ENCODE assay signal across 15 cellular contexts in genomic region chr20:63976980-63977391, GRCh38. TPM values are rescaled to one million over a fixed set of nuclear protein-coding genes. Genes with fewer than 3 reads are reported as not detected.
A peak's percentile ranks its signal among the peaks of the same experiment; 100 is the strongest.
DNase-seq lines count a peak whose midpoint lies in the region; ATAC-seq and TF ChIP-seq lines count a peak whose summit lies in the region.
"Had no signal": no experiment of that assay in that cellular context is flagged by ENCODE, and none has a peak within 500 bp of the region (broad histone marks: within the 10 kb centered on the region; RNA-seq: fewer than 3 reads in every experiment).

No MANE protein-coding gene starts in this region.

- TF ChIP-seq CTCF in CD4-positive, alpha-beta T cell (IDR thresholded peaks at IDR 0.05): no peak
- TF ChIP-seq CTCF in activated CD8-positive, alpha-beta T cell treated with anti-CD3 and anti-CD28 coated beads for 36 hours (IDR thresholded peaks at IDR 0.05): no peak
- TF ChIP-seq CTCF in A673 (conservative IDR thresholded peaks at IDR 0.05; ENCODE audit: low read depth, low read length) (no peak), stomach (IDR thresholded peaks at IDR 0.05) (no peak)

- no peak overlapping the region for H3K23ac ChIP-seq in mesenchymal stem cell (ENCODE audit: low read length in 2 of 2)

- no peak for ATAC-seq in CD4-positive, alpha-beta T cell (ENCODE audit: poor library complexity)
- no peak for ATAC-seq in activated CD8-positive, alpha-beta T cell treated with anti-CD3 and anti-CD28 coated beads for 36 hours
- ATAC-seq: left colon had no signal

- H4K20me1 ChIP-seq in BLaER1: peaks cover 23% of the 10 kb centered on the region

- H2BK15ac ChIP-seq in mesenchymal stem cell (ENCODE audit: low read depth, poor library complexity, severe bottlenecking): peak overlapping the region; percentile 17

- no TSS peak for BruUV-seq in A673 (replicated peaks; lab: Mats Ljungman, UMichigan)

- peak overlapping the region; percentile 63 for H3K4me3 Mint-ChIP-seq in CD4-positive, alpha-beta T cell
- H3K4me3 Mint-ChIP-seq in activated CD8-positive, alpha-beta T cell treated with anti-CD3 and anti-CD28 coated beads for 36 hours: peak overlapping the region; percentile 76

- DNase-seq in CD4-positive, alpha-beta T cell: peak in 1 of 10 experiments; percentile 32
- no peak for DNase-seq in activated CD8-positive, alpha-beta T cell treated with anti-CD3 and anti-CD28 coated beads for 36 hours
- DNase-seq in mesenchymal stem cell: no peak
- no peak for DNase-seq in A673 (ENCODE audit: low spot score)
- no peak for DNase-seq in stomach
- no peak for DNase-seq in NCI-H82 treated with DMSO at 0.1 percent for 48 hours (lab: John Stamatoyannopoulos, UW; ENCODE audit: unreplicated experiment)
- DNase-seq: left colon, NCI-H1105, NCI-H446, nephron progenitor cell, uterus had no signal

- H2BK120ac ChIP-seq in mesenchymal stem cell (ENCODE audit: low read depth, low read length): no peak overlapping the region

- no peak for TF ChIP-seq EP300 in stomach (IDR thresholded peaks at IDR 0.05)

- H3K4me1 Mint-ChIP-seq in CD4-positive, alpha-beta T cell (ENCODE audit: low read depth): peaks cover 77% of the 10 kb centered on the region
- H3K4me1 Mint-ChIP-seq in activated CD8-positive, alpha-beta T cell treated with anti-CD3 and anti-CD28 coated beads for 36 hours (ENCODE audit: low read depth): peaks cover 50% of the 10 kb centered on the region

- H3K4me3 ChIP-seq in BLaER1 (no peak overlapping the region), mesenchymal stem cell (ENCODE audit: insufficient read depth in 1 of 2, low read depth in 1 of 2, low read length in 2 of 2) (no peak overlapping the region), A673 (ENCODE audit: low read depth, low read length, poor library complexity, severe bottlenecking) (no peak overlapping the region), stomach (no peak overlapping the region)
- H3K4me3 ChIP-seq: PC-9, right lobe of liver, uterus had no signal

- H3K4ac ChIP-seq in mesenchymal stem cell (ENCODE audit: low read depth in 1 of 2, low read length in 2 of 2): no peak overlapping the region

- H2AK5ac ChIP-seq in mesenchymal stem cell (ENCODE audit: low read length, severe bottlenecking): no peak overlapping the region

- no peak overlapping the region for H2BK5ac ChIP-seq in mesenchymal stem cell (ENCODE audit: low read depth, low read length, poor library complexity, severe bottlenecking)

- no peaks in the 10 kb centered on the region for H3K27me3 Mint-ChIP-seq in CD4-positive, alpha-beta T cell
- H3K27me3 Mint-ChIP-seq in activated CD8-positive, alpha-beta T cell treated with anti-CD3 and anti-CD28 coated beads for 36 hours: no peaks in the 10 kb centered on the region

- POLR2A ChIA-PET in CD4-positive, alpha-beta T cell (lab: Charles Lee): interaction anchor here (1.3 to 1.5 kb wide), 2 partner anchors 21 to 113 kb away, joined by 3 to 5 read pairs; partner anchors contain the start of gene UCKL1
- POLR2A ChIA-PET in activated CD8-positive, alpha-beta T cell treated with anti-CD3 and anti-CD28 coated beads for 36 hours (lab: Charles Lee): interaction anchor here (1.0 to 1.3 kb wide), 3 partner anchors 9 to 102 kb away, joined by 3 to 4 read pairs (median 4); partner anchors contain the start of gene RGS19
- POLR2A ChIA-PET in A673 (lab: Charles Lee; ENCODE audit: low non-redundant PET): no interaction called here

- no peak for TF ChIP-seq POLR2A in stomach (IDR thresholded peaks at IDR 0.05)

- H3K36me3 ChIP-seq in BLaER1 (peaks cover 28% of the 10 kb centered on the region; the same call in 1 of the 2 replicates), mesenchymal stem cell (ENCODE audit: control insufficient read depth in 1 of 2, insufficient read depth in 2 of 2, low read depth in 1 of 2, low read length in 2 of 2) (peaks cover 0 to 11% of the 10 kb centered on the region in 2 experiments), A673 (ENCODE audit: insufficient read depth, low read length, poor library complexity, severe bottlenecking) (no peaks in the 10 kb centered on the region), stomach (peaks cover 0 to 10% (median 0%) of the 10 kb centered on the region in 4 donors)
- H3K36me3 ChIP-seq: right lobe of liver, uterus had no signal

- H3K9ac ChIP-seq in BLaER1 (no peak overlapping the region), mesenchymal stem cell (ENCODE audit: low read length) (no peak overlapping the region)

- peak overlapping the region; percentile 24 for H4K8ac ChIP-seq in mesenchymal stem cell (ENCODE audit: low read length)

- H3K27ac ChIP-seq in BLaER1 (no peak overlapping the region), mesenchymal stem cell (ENCODE audit: low read length, poor library complexity, severe bottlenecking) (no peak overlapping the region), A673 (ENCODE audit: low read depth, low read length, poor library complexity, severe bottlenecking) (no peak overlapping the region), stomach (no peak overlapping the region)
- H3K27ac ChIP-seq in CD4-positive, alpha-beta T cell (ENCODE audit: low read depth, low read length): peak overlapping the region; percentile 56
- H3K27ac ChIP-seq: epithelial cell of prostate, PC-9, right lobe of liver, uterus had no signal

- no peak overlapping the region for H3K14ac ChIP-seq in mesenchymal stem cell (ENCODE audit: low read length in 2 of 2)

- CTCF ChIA-PET in CD4-positive, alpha-beta T cell (lab: Charles Lee): interaction anchor here (1.0 to 1.7 kb wide), 2 partner anchors 62 to 270 kb away, joined by 3 to 6 read pairs; no protein-coding TSS in a partner anchor
- CTCF ChIA-PET in activated CD8-positive, alpha-beta T cell treated with anti-CD3 and anti-CD28 coated beads for 36 hours (lab: Charles Lee): interaction anchor here (1.1 to 1.7 kb wide), 2 partner anchors 62 to 80 kb away, joined by 6 to 15 read pairs; no protein-coding TSS in a partner anchor
- CTCF ChIA-PET in A673 (lab: Charles Lee): no interaction called here

- H4K91ac ChIP-seq in mesenchymal stem cell (ENCODE audit: low read length): peak overlapping the region; percentile 52

- peak overlapping the region in 1 of 2 experiments; percentile 0 for H2BK12ac ChIP-seq in mesenchymal stem cell (ENCODE audit: low read length in 2 of 2)

- peaks cover 49% of the 10 kb centered on the region for H3K4me1 ChIP-seq in BLaER1
- peaks cover 51% of the 10 kb centered on the region for H3K4me1 ChIP-seq in mesenchymal stem cell (ENCODE audit: control insufficient read depth, insufficient read depth, low read depth, low read length)
- H3K4me1 ChIP-seq in A673 (ENCODE audit: insufficient read depth, low read length, poor library complexity, severe bottlenecking): peaks cover 23% of the 10 kb centered on the region
- peaks cover 31 to 61% (median 56%) of the 10 kb centered on the region in 4 donors for H3K4me1 ChIP-seq in stomach

- H3K27me3 ChIP-seq in BLaER1 (no peaks in the 10 kb centered on the region), mesenchymal stem cell (ENCODE audit: control insufficient read depth in 1 of 2, insufficient read depth in 1 of 2, low read length in 2 of 2) (no peaks in the 10 kb centered on the region), A673 (replicated peaks; ENCODE audit: insufficient read depth, low read depth, low read length, poor library complexity) (no peaks in the 10 kb centered on the region), stomach (peaks cover 0 to 7% (median 0%) of the 10 kb centered on the region in 3 donors)
- H3K27me3 ChIP-seq in CD4-positive, alpha-beta T cell (ENCODE audit: control insufficient read depth, insufficient read depth, low read length): no peaks in the 10 kb centered on the region
- H3K27me3 ChIP-seq: right lobe of liver had no signal

- peaks cover 6% of the 10 kb centered on the region for H3K79me1 ChIP-seq in mesenchymal stem cell (replicated peaks; ENCODE audit: low read length, poor library complexity, severe bottlenecking)

- H3K9me3 Mint-ChIP-seq in CD4-positive, alpha-beta T cell: no peaks in the 10 kb centered on the region
- no peaks in the 10 kb centered on the region for H3K9me3 Mint-ChIP-seq in activated CD8-positive, alpha-beta T cell treated with anti-CD3 and anti-CD28 coated beads for 36 hours
- H3K9me3 Mint-ChIP-seq: nephron progenitor cell had no signal

- no peak overlapping the region for H3K18ac ChIP-seq in mesenchymal stem cell (ENCODE audit: low read depth in 1 of 2, low read length in 2 of 2)

- no peaks in the 10 kb centered on the region for H3K9me3 ChIP-seq in BLaER1
- no peaks in the 10 kb centered on the region for H3K9me3 ChIP-seq in CD4-positive, alpha-beta T cell (ENCODE audit: control insufficient read depth, low read length)
- no peaks in the 10 kb centered on the region for H3K9me3 ChIP-seq in mesenchymal stem cell (ENCODE audit: control insufficient read depth, low read length)
- no peaks in the 10 kb centered on the region for H3K9me3 ChIP-seq in A673 (ENCODE audit: low read depth, low read length, poor library complexity, severe bottlenecking)
- no peaks in the 10 kb centered on the region for H3K9me3 ChIP-seq in stomach
- H3K9me3 ChIP-seq: right lobe of liver, uterus had no signal

- H3K36me3 Mint-ChIP-seq in CD4-positive, alpha-beta T cell (ENCODE audit: low read depth): peaks cover 46% of the 10 kb centered on the region
- peaks cover 22% of the 10 kb centered on the region for H3K36me3 Mint-ChIP-seq in activated CD8-positive, alpha-beta T cell treated with anti-CD3 and anti-CD28 coated beads for 36 hours (ENCODE audit: low read depth)

- intact Hi-C loops in CD4-positive, alpha-beta T cell (cut with DNase I, micrococcal nuclease): loop anchor here (5.0 to 10.0 kb wide), 5 partner anchors 192 to 540 kb away; partner anchors contain the start of genes ARFRP1 (in 2 of the 2), ZGPAT (in 2 of the 2) and PTK6 (in 1 of the 2)
- intact Hi-C loops in activated CD8-positive, alpha-beta T cell treated with anti-CD3 and anti-CD28 coated beads for 36 hours (cut with micrococcal nuclease): loop anchor here (10.0 kb wide), 1 partner anchor 88 kb away; the partner anchor contains the start of gene TCEA2
- intact Hi-C loops in A673 (cut with micrococcal nuclease; ENCODE audit: unreplicated experiment) (loop anchor here (5.0 to 10.0 kb wide), 2 partner anchors 202 to 440 kb away; partner anchors contain the start of gene PTK6), stomach (cut with DNase I; ENCODE audit: low total_unique reads) (no loop called here)

- peak overlapping the region; percentile 97 for H3K4me2 ChIP-seq in BLaER1
- H3K4me2 ChIP-seq in mesenchymal stem cell (ENCODE audit: low read length, poor library complexity, severe bottlenecking): no peak overlapping the region
- H3K4me2 ChIP-seq: PC-9 had no signal

- no peak overlapping the region for H2AFZ ChIP-seq in mesenchymal stem cell (ENCODE audit: low read depth, low read length)
- H2AFZ ChIP-seq: PC-9 had no signal

- H3K27ac Mint-ChIP-seq in CD4-positive, alpha-beta T cell: peak overlapping the region; percentile 89
- peak overlapping the region; percentile 67 for H3K27ac Mint-ChIP-seq in activated CD8-positive, alpha-beta T cell treated with anti-CD3 and anti-CD28 coated beads for 36 hours
- H3K27ac Mint-ChIP-seq: nephron progenitor cell had no signal

- WGBS in mesenchymal stem cell: 89% methylated on average over 14 of the region's 16 CpGs
- 84 to 91% (median 88%) methylated on average over 16 of the region's 16 CpGs for WGBS in stomach, 5 donors

RNA-seq across cellular contexts. Expression of gene SAMD10, which starts 2.5 kb away (rescaled TPM):
- 10 to 100 TPM; 12.0 to 12.1 TPM for total RNA-seq in CD4-positive, alpha-beta T cell
- total RNA-seq in activated CD8-positive, alpha-beta T cell treated with anti-CD3 and anti-CD28 coated beads for 36 hours: 10 to 100 TPM; 17.4 to 17.5 TPM
- polyA plus RNA-seq in mesenchymal stem cell (2013, experiment 1 of 2): 2.8 TPM
- 2.2 TPM for polyA plus RNA-seq in mesenchymal stem cell (2013, experiment 2 of 2)
- total RNA-seq in A673 (2021) (6.3 and 7.2 TPM in 2 replicates), stomach (10 to 100 TPM in 2 of 5 donors, 1 to 10 TPM in 3; 2.9 to 68.1 (median 9.4) TPM)
- 1 to 10 TPM; 4.9 to 6.6 (median 6.3) TPM for polyA plus RNA-seq in stomach

RNA-seq across cellular contexts. Expression of gene PRPF6, which starts 3.9 kb away (rescaled TPM):
- total RNA-seq in CD4-positive, alpha-beta T cell: 10 to 100 TPM; 50.6 to 51.3 TPM
- 10 to 100 TPM; 53.0 to 55.5 TPM for total RNA-seq in activated CD8-positive, alpha-beta T cell treated with anti-CD3 and anti-CD28 coated beads for 36 hours
- 31.5 TPM for polyA plus RNA-seq in mesenchymal stem cell (2013, experiment 1 of 2)
- 30.9 TPM for polyA plus RNA-seq in mesenchymal stem cell (2013, experiment 2 of 2)
- 86.3 and 93.2 TPM in 2 replicates for total RNA-seq in A673 (2021)
- total RNA-seq in stomach: 10 to 100 TPM; 30.4 to 67.4 (median 39.7) TPM
- polyA plus RNA-seq in stomach: 10 to 100 TPM; 27.0 to 44.2 (median 39.6) TPM

RNA-seq across cellular contexts. Expression of gene ZNF512B, which starts 7.3 kb away (rescaled TPM):
- total RNA-seq in CD4-positive, alpha-beta T cell: 10 to 100 TPM; 22.0 to 23.3 TPM
- 1 to 10 TPM; 7.5 to 8.6 TPM for total RNA-seq in activated CD8-positive, alpha-beta T cell treated with anti-CD3 and anti-CD28 coated beads for 36 hours
- polyA plus RNA-seq in mesenchymal stem cell (2013, experiment 1 of 2): 12.2 TPM
- 11.7 TPM for polyA plus RNA-seq in mesenchymal stem cell (2013, experiment 2 of 2)
- total RNA-seq in A673 (2021) (28.9 and 30.8 TPM in 2 replicates), stomach (10 to 100 TPM in 2 of 5 donors, 1 to 10 TPM in 3; 6.1 to 12.1 (median 9.2) TPM)
- polyA plus RNA-seq in stomach: 1 to 10 TPM; 3.5 to 7.6 (median 6.3) TPM

RNA-seq across cellular contexts. Expression of gene UCKL1, which starts 20.8 kb away (rescaled TPM):
- total RNA-seq in CD4-positive, alpha-beta T cell: 10 to 100 TPM; 41.3 to 46.1 TPM
- 10 to 100 TPM; 31.5 to 32.6 TPM for total RNA-seq in activated CD8-positive, alpha-beta T cell treated with anti-CD3 and anti-CD28 coated beads for 36 hours
- 21.1 TPM for polyA plus RNA-seq in mesenchymal stem cell (2013, experiment 1 of 2)
- 20.1 TPM for polyA plus RNA-seq in mesenchymal stem cell (2013, experiment 2 of 2)
- total RNA-seq in A673 (2021): 48.1 and 53.3 TPM in 2 replicates
- 100 to 1,000 TPM in 1 of 5 donors, 10 to 100 TPM in 4; 20.9 to 107 (median 36.8) TPM for total RNA-seq in stomach
- polyA plus RNA-seq in stomach: 10 to 100 TPM; 17.7 to 60.5 (median 24.0) TPM

RNA-seq across cellular contexts. Expression of gene C20orf204, which starts 59.0 kb away (rescaled TPM):
- total RNA-seq in CD4-positive, alpha-beta T cell: 1 to 10 TPM; 6.1 to 6.4 TPM
- total RNA-seq in activated CD8-positive, alpha-beta T cell treated with anti-CD3 and anti-CD28 coated beads for 36 hours: 1 to 10 TPM; 2.8 to 4.7 TPM
- 0.07 TPM for polyA plus RNA-seq in mesenchymal stem cell (2013, experiment 1 of 2)
- 0.10 TPM for polyA plus RNA-seq in mesenchymal stem cell (2013, experiment 2 of 2)
- total RNA-seq in A673 (2021): 2.4 and 2.5 TPM in 2 replicates
- 1 to 10 TPM in 1 of 5 donors, not detected in 4; 1.7 TPM for total RNA-seq in stomach
- 1 to 10 TPM in 2 of 3 donors, under 1 TPM in 1; 0.62 to 3.4 (median 1.4) TPM for polyA plus RNA-seq in stomach
